ENCODE assay signal across 8 cellular contexts in the genomic region with DNA sequence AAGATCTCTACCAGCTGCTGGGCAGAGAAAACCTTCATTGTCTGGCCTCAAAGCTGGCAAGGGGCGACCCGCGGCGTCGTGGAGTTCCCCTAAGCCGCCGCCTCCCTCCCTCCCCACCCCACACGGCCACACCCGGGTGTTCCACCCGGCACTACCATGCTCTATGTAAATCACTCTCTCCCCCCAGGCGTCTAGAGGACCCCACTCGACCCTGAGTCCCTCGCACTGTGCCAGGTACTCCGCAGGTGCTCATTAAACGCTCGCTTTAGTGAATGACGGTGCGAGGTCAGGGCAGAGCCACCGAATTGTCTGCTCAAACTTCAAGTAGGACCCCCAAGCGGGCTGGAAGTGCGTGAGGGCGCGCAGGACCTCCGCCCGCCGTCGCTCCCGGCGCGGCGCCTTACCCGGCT. TPM values are rescaled to one million over a fixed set of nuclear protein-coding genes. Genes with fewer than 3 reads are reported as not detected.
DNase-seq lines count a peak whose midpoint lies in the region; ATAC-seq and TF ChIP-seq lines count a peak whose summit lies in the region.

No MANE protein-coding gene starts in this region.

- H3K4me1 Mint-ChIP-seq in activated T-cell treated with anti-CD3 and anti-CD28 coated beads, Interleukin-2, amount 50 U/mL, for 72 hours (ENCODE audit: low read depth), result peaks cover 51% of the 10 kb centered on the region

- H3K27me3 ChIP-seq in GM23248 (replicated peaks; ENCODE audit: insufficient read depth), result no peaks in the 10 kb centered on the region

- H3K9me3 ChIP-seq in ES-I3 (ENCODE audit: control insufficient read depth, insufficient read depth, low read length) (no peaks in the 10 kb centered on the region), GM23248 (ENCODE audit: low read depth) (peaks cover 3% of the 10 kb centered on the region)

- peak overlapping the region; percentile 88 to 93 for H3K4me3 Mint-ChIP-seq in activated T-cell treated with anti-CD3 and anti-CD28 coated beads, Interleukin-2, amount 50 U/mL, for 72 hours

- POLR2A ChIA-PET in HEK293T (lab: Yijun Ruan, JAX), result interaction anchor here (1.2 kb wide), 1 partner anchor 114 kb away, joined by 3 read pairs; no protein-coding TSS in a partner anchor

- no peaks in the 10 kb centered on the region for H3K79me2 ChIP-seq in GM23248 (ENCODE audit: insufficient read depth)

- in situ Hi-C loops in GM23248 (cut with MboI), result no loop called here

- peaks cover 5 to 23% of the 10 kb centered on the region in 2 donors for H3K36me3 Mint-ChIP-seq in activated T-cell treated with anti-CD3 and anti-CD28 coated beads, Interleukin-2, amount 50 U/mL, for 72 hours (ENCODE audit: insufficient read depth in 2 of 2)

- no peak overlapping the region; the same call in 1 of the 2 replicates for H3K27ac ChIP-seq in GM23248

- no peaks in the 10 kb centered on the region for H3K27me3 Mint-ChIP-seq in activated T-cell treated with anti-CD3 and anti-CD28 coated beads, Interleukin-2, amount 50 U/mL, for 72 hours (ENCODE audit: low read depth)

- H3K4me2 ChIP-seq in GM23248 (ENCODE audit: unreplicated experiment), result peak overlapping the region; percentile 62

- H3K4me3 ChIP-seq in GM23248 (peak overlapping the region; percentile 75), foreskin fibroblast (ENCODE audit: low read depth in 1 of 2, low read length in 2 of 2) (peak overlapping the region; percentile 66 to 75)

- H3K4me1 ChIP-seq in ES-I3 (ENCODE audit: insufficient read depth, low read length) (no peaks in the 10 kb centered on the region), GM23248 (ENCODE audit: insufficient read depth) (peaks cover 16% of the 10 kb centered on the region)

- H3K27ac Mint-ChIP-seq in activated T-cell treated with anti-CD3 and anti-CD28 coated beads, Interleukin-2, amount 50 U/mL, for 72 hours, result peak overlapping the region; percentile 79

- DNase-seq in GM23248 (peak; percentile 38), NCI-H2029 (lab: John Stamatoyannopoulos, UW) (peak; percentile 40), foreskin fibroblast (peak in 1 of 2 donors; percentile 32), retina (peak; percentile 56), HEK293T (ENCODE audit: extremely low spot score) (no peak), SHP77 (lab: John Stamatoyannopoulos, UW) (no peak)
- DNase-seq in activated T-cell treated with anti-CD3 and anti-CD28 coated beads, Interleukin-2, amount 50 U/mL, for 72 hours, result peak; percentile 27 to 44

- no peaks in the 10 kb centered on the region for H3K9me2 ChIP-seq in GM23248 (ENCODE audit: insufficient read depth)

- ATAC-seq in activated T-cell treated with anti-CD3 and anti-CD28 coated beads, Interleukin-2, amount 50 U/mL, for 72 hours (replicated peaks in 1 of 2), result peak; percentile 27 to 35

- CTCF ChIA-PET in HEK293T (lab: Yijun Ruan, JAX), result no interaction called here

- no peaks in the 10 kb centered on the region for H3K36me3 ChIP-seq in ES-I3 (ENCODE audit: insufficient read depth, low read length)
- H3K36me3 ChIP-seq in GM23248 (ENCODE audit: low read depth), result no peaks in the 10 kb centered on the region

- no peak for TF ChIP-seq CTCF in foreskin fibroblast (IDR thresholded peaks at IDR 0.05; ENCODE audit: low read depth, low read length)

- WGBS in GM23248 (ENCODE audit: low coverage in 1 of 2, low lambda C conversion rate in 2 of 2, missing lambda C conversion rate in 2 of 2), 2 experiments, result 4 to 8% methylated on average over 25 to 32 of the region's 32 CpGs

- peaks cover 3 to 10% of the 10 kb centered on the region in 2 donors for H3K9me3 Mint-ChIP-seq in activated T-cell treated with anti-CD3 and anti-CD28 coated beads, Interleukin-2, amount 50 U/mL, for 72 hours

- H3K9ac ChIP-seq in ES-I3 (ENCODE audit: low read depth, low read length), result peak overlapping the region; percentile 77
- peak overlapping the region; percentile 78 for H3K9ac ChIP-seq in GM23248

- peak overlapping the region; percentile 79 for H2AFZ ChIP-seq in GM23248

- H4K20me1 ChIP-seq in GM23248 (ENCODE audit: insufficient read depth), result no peaks in the 10 kb centered on the region

- H3F3A ChIP-seq in GM23248 (ENCODE audit: insufficient read depth), result peaks cover 22% of the 10 kb centered on the region

TF ChIP-seq in HEK293T, 16 proteins besides CTCF, POLR2A, EP300 and RAD21:
- TF ChIP-seq L3MBTL2 (conservative IDR thresholded peaks at IDR 0.05) (no peak), FOXA1 (IDR thresholded peaks at IDR 0.05) (no peak), SUZ12 (IDR thresholded peaks at IDR 0.05) (no peak), LEF1 (IDR thresholded peaks at IDR 0.05; ENCODE audit: borderline replicate concordance) (no peak), FOXK2 (IDR thresholded peaks at IDR 0.05) (no peak), NFRKB (IDR thresholded peaks at IDR 0.05) (no peak), CTBP1 (IDR thresholded peaks at IDR 0.05; ENCODE audit: borderline replicate concordance) (no peak)
- TF ChIP-seq, protein P1, sequence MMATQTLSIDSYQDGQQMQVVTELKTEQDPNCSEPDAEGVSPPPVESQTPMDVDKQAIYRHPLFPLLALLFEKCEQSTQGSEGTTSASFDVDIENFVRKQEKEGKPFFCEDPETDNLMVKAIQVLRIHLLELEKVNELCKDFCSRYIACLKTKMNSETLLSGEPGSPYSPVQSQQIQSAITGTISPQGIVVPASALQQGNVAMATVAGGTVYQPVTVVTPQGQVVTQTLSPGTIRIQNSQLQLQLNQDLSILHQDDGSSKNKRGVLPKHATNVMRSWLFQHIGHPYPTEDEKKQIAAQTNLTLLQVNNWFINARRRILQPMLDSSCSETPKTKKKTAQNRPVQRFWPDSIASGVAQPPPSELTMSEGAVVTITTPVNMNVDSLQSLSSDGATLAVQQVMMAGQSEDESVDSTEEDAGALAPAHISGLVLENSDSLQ (IDR thresholded peaks at IDR 0.05), result no peak
TF ChIP-seq in HEK293T: peak in this region for 0.

RNA-seq across cellular contexts. Expression of a gene that starts 0.6 kb away (rescaled TPM):
- 10.4 and 11.0 TPM in 2 replicates for total RNA-seq in GM23248 (2014; rRNA removed; shearing (Covaris generic))
- polyA plus RNA-seq in GM23248 (2016; fragmentation: Nextera tagmentation; extraction: Ambion mirVana), result 4.9 and 5.4 TPM in 2 replicates
- 10 to 100 TPM; 49.9 to 71.5 TPM for total RNA-seq in activated T-cell treated with anti-CD3 and anti-CD28 coated beads, Interleukin-2, amount 50 U/mL, for 72 hours

Comparison
In these comparisons a context has a peak if more than half of its experiments do, and no peak if none do; other contexts are left out.
1. DNase-seq: peak in GM23248 (single experiment), NCI-H2029 (single experiment), activated T-cell treated with anti-CD3 and anti-CD28 coated beads, Interleukin-2, amount 50 U/mL, for 72 hours (2 of 2) and retina (single experiment); none in HEK293T (single experiment) and SHP77 (0 of 2).